Comparison of ENCODE assay signal across 19 cellular contexts in the genomic region with DNA sequence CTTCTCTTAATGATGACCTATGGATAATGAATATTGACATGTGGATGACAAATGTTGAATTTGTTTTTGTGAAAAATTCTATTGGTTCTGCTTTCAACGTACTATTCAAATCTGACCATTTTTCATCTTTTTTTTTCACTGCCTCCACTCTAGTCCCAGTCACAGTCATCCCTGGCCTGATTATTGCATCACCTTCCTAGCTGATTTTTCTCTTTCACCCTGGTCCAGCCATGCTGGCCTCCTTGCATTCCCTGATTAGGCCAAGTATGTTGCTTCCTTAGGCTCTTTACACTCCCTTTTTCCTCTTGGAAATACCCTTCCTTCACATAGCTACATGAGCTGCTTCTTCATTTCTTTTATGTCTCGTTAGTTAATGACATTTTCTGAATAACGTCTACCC.
"Had no signal": no experiment of that assay in that cellular context is flagged by ENCODE, and none has a peak within 500 bp of the region (broad histone marks: within the 10 kb centered on the region; RNA-seq: fewer than 3 reads in every experiment).

No MANE protein-coding gene starts in this region.

- H3K27ac Mint-ChIP-seq: naive B cell; nephron; stimulated activated naive B cell treated with anti-CD40 and anti-IgM and Interleukin-4, amounts not matched to agents 10 μg/mL and 1 μg/mL and 100 μg/mL, for 72 hours; stimulated activated naive CD8-positive, alpha-beta T cell treated with anti-CD3 and anti-CD28 coated beads, Interleukin-15, amount 100 ng/mL, for 72 hours had no signal

- H2AFZ ChIP-seq: parathyroid adenoma had no signal

- H3K9me3 Mint-ChIP-seq: naive B cell; nephron; stimulated activated naive B cell treated with anti-CD40 and anti-IgM and Interleukin-4, amounts not matched to agents 10 μg/mL and 1 μg/mL and 100 μg/mL, for 72 hours; stimulated activated naive CD8-positive, alpha-beta T cell treated with anti-CD3 and anti-CD28 coated beads, Interleukin-15, amount 100 ng/mL, for 72 hours had no signal

- H3K4me1 ChIP-seq: esophagus muscularis mucosa, gastroesophageal sphincter, left lung, lower lobe of right lung, parathyroid adenoma, testis had no signal

- H3K36me3 ChIP-seq: esophagus muscularis mucosa, gastroesophageal sphincter, left lung, lower lobe of right lung, sigmoid colon, transverse colon had no signal

- H3K9ac ChIP-seq: parathyroid adenoma had no signal

- H3K4me3 Mint-ChIP-seq: naive B cell; nephron; stimulated activated naive B cell treated with anti-CD40 and anti-IgM and Interleukin-4, amounts not matched to agents 10 μg/mL and 1 μg/mL and 100 μg/mL, for 72 hours; stimulated activated naive CD8-positive, alpha-beta T cell treated with anti-CD3 and anti-CD28 coated beads, Interleukin-15, amount 100 ng/mL, for 72 hours had no signal

- H3K79me2 ChIP-seq: parathyroid adenoma had no signal

- H3K9me3 ChIP-seq: esophagus muscularis mucosa, gastroesophageal sphincter, left lung, lower lobe of right lung, sigmoid colon, testis, transverse colon had no signal

- DNase-seq: effector CD4-positive, alpha-beta T cell; glutamatergic neuron; left lung; lower lobe of right lung; mesenchymal stem cell; naive B cell; sigmoid colon; stimulated activated CD4-positive, alpha-beta T cell treated with anti-CD3 and anti-CD28 coated beads, Interleukin-2, amount 100 ng/mL, for 24 hours; stimulated activated CD4-positive, alpha-beta T cell treated with anti-CD3 and anti-CD28 coated beads, Interleukin-4, amount 100 ng/mL, for 4 hours; stimulated activated naive B cell treated with anti-CD40 and anti-IgM and Interleukin-4, amounts not matched to agents 10 μg/mL and 1 μg/mL and 100 μg/mL, for 72 hours; stimulated activated naive CD8-positive, alpha-beta T cell treated with anti-CD3 and anti-CD28 coated beads, Interleukin-15, amount 100 ng/mL, for 72 hours; testis; transverse colon had no signal

- H3K27ac ChIP-seq: coronary artery, esophagus muscularis mucosa, gastroesophageal sphincter, left lung, lower lobe of right lung, parathyroid adenoma, sigmoid colon, skin epidermis, testis, transverse colon had no signal

- H3K36me3 Mint-ChIP-seq: naive B cell; stimulated activated naive B cell treated with anti-CD40 and anti-IgM and Interleukin-4, amounts not matched to agents 10 μg/mL and 1 μg/mL and 100 μg/mL, for 72 hours had no signal

- ATAC-seq: gastroesophageal sphincter; left lung; lower lobe of right lung; stimulated activated naive B cell treated with anti-CD40 and anti-IgM and Interleukin-4, amounts not matched to agents 10 μg/mL and 1 μg/mL and 100 μg/mL, for 72 hours; stimulated activated naive CD8-positive, alpha-beta T cell treated with anti-CD3 and anti-CD28 coated beads, Interleukin-15, amount 100 ng/mL, for 72 hours had no signal

- H3K4me3 ChIP-seq: coronary artery, esophagus muscularis mucosa, gastroesophageal sphincter, left lung, lower lobe of right lung, sigmoid colon, skin epidermis, testis, transverse colon had no signal

- H3K4me1 Mint-ChIP-seq: naive B cell; nephron; stimulated activated naive B cell treated with anti-CD40 and anti-IgM and Interleukin-4, amounts not matched to agents 10 μg/mL and 1 μg/mL and 100 μg/mL, for 72 hours; stimulated activated naive CD8-positive, alpha-beta T cell treated with anti-CD3 and anti-CD28 coated beads, Interleukin-15, amount 100 ng/mL, for 72 hours had no signal

- H3K27me3 ChIP-seq: esophagus muscularis mucosa, gastroesophageal sphincter, left lung, sigmoid colon, testis, transverse colon had no signal
